Comparison of ENCODE assay signal across 1 cellular context in genomic region chr9:81664638-81665513, GRCh38.
TF ChIP-seq lines count a peak whose summit lies in the region.

No MANE protein-coding gene starts in this region.

TF ChIP-seq in GM23338, 12 proteins besides CTCF, POLR2A, EP300 and RAD21 (continued from another document):
- TF ChIP-seq ZNF462 (CRISPR knock-in tag; IDR thresholded peaks at IDR 0.05) = no peak
- TF ChIP-seq CREB1 (CRISPR knock-in tag; IDR thresholded peaks at IDR 0.05; ENCODE audit: low read depth) = no peak
